In the genomic region with DNA sequence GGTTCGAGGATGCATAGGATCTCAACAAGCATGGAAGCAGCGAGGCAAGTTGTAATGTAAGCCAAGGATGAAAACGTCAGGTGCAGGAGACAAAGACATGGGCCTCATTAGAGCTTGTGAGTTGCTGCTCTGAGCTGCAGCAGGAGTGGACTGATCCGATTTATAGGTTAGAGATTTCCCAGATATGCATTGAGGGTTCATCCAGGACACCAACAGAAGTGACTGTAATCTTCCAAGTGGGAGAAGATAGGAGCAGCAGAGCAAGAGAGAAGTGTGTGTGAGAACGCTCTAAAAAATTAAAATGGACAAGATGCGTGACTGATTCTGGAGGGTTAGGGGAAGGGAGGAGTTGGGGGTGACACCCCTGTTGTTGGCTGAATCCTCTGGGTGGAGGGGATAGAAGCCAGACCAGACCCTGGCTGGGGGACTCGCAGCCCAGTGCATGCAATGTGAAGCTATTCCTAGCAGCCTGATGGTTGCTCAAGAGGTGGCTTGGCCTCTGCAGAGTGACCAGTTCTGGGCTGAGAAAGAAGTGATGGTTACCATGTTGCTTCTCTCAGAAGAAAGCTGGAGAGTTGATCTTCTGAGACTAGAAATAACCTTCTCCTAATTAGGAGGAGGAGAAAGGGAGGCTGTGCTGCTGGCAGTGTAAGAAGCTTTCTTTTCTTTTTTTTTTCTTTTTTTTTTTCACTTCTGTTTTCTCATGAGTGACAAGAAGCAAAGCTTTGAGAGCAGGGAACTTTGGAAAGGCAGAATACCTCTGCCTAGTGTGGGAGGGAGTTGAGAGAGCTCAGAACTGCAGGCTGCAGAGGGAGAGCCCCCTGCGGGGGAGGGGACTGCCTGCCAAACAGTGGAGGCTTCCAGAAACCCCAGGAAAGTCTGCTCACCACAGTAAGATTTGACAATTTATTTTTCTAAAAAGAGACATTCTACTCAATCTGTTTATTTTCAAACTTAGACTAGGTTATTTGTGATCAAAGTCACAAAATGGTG, we compare ENCODE assay signal across 9 cellular contexts.
DNase-seq lines count a peak whose midpoint lies in the region; ATAC-seq, FAIRE-seq and TF ChIP-seq lines count a peak whose summit lies in the region.
"Had no signal": no experiment of that assay in that cellular context is flagged by ENCODE, and none has a peak within 500 bp of the region (broad histone marks: within the 10 kb centered on the region; RNA-seq: fewer than 3 reads in every experiment).

No MANE protein-coding gene starts in this region.

- H3K4me3 ChIP-seq in K562, result no peak overlapping the region
- no peak overlapping the region for H3K4me3 ChIP-seq in Caco-2 (ENCODE audit: low read depth, low read length)

- CTCF ChIA-PET in K562 (lab: Yijun Ruan, JAX; ENCODE audit: low intra/inter-chr PET ratio), result no interaction called here
- CTCF ChIA-PET in Caco-2 (lab: Charles Lee), result interaction anchor here (0.7 kb wide), 1 partner anchor 218 kb away, joined by 3 read pairs; no protein-coding TSS in a partner anchor

- H3K4me1 Mint-ChIP-seq in activated T-cell treated with anti-CD3 and anti-CD28 coated beads, Interleukin-2, amount 50 U/mL, for 4 hours (ENCODE audit: low read depth), result peaks cover 29% of the 10 kb centered on the region
- H3K4me1 Mint-ChIP-seq in activated T-cell treated with anti-CD3 and anti-CD28 coated beads, Interleukin-2, amount 50 U/mL, for 24 hours (ENCODE audit: low read depth), result peaks cover 36% of the 10 kb centered on the region
- peaks cover 48% of the 10 kb centered on the region for H3K4me1 Mint-ChIP-seq in stimulated activated memory B cell treated with anti-CD40 and anti-IgM and Interleukin-4, amounts not matched to agents 10 μg/mL and 1 μg/mL and 100 μg/mL, for 72 hours
- H3K4me1 Mint-ChIP-seq in Caco-2 (ENCODE audit: low read depth, unreplicated experiment), result peaks cover 59% of the 10 kb centered on the region
- peaks cover 18 to 25% of the 10 kb centered on the region in 2 donors for H3K4me1 Mint-ChIP-seq in natural killer cell treated with Interleukin-12 subunit alpha and Interleukin-12 subunit beta and Interleukin-15 and Interleukin-18, amount 100 ng/mL, for 72 hours (ENCODE audit: low read depth in 2 of 2)

- no peak overlapping the region for H3K4me3 Mint-ChIP-seq in activated T-cell treated with anti-CD3 and anti-CD28 coated beads, Interleukin-2, amount 50 U/mL, for 4 hours
- H3K4me3 Mint-ChIP-seq in activated T-cell treated with anti-CD3 and anti-CD28 coated beads, Interleukin-2, amount 50 U/mL, for 24 hours, result no peak overlapping the region
- no peak overlapping the region for H3K4me3 Mint-ChIP-seq in stimulated activated memory B cell treated with anti-CD40 and anti-IgM and Interleukin-4, amounts not matched to agents 10 μg/mL and 1 μg/mL and 100 μg/mL, for 72 hours
- H3K4me3 Mint-ChIP-seq in Caco-2 (ENCODE audit: unreplicated experiment), result no peak overlapping the region
- no peak overlapping the region for H3K4me3 Mint-ChIP-seq in natural killer cell treated with Interleukin-12 subunit alpha and Interleukin-12 subunit beta and Interleukin-15 and Interleukin-18, amount 100 ng/mL, for 72 hours
- H3K4me3 Mint-ChIP-seq: B cell had no signal

- no peak for FAIRE-seq in K562 (lab: Jason Lieb, UNC)

- 23% methylated on average over 5 of the region's 8 CpGs for WGBS in K562 (ENCODE audit: insufficient coverage, low coverage, missing lambda C conversion rate)

- intact Hi-C loops in K562 (cut with micrococcal nuclease), result loop anchor here (5.0 kb wide), 1 partner anchor 95 kb away; no protein-coding TSS in a partner anchor
- intact Hi-C loops in Caco-2 (cut with micrococcal nuclease; ENCODE audit: unreplicated experiment), result loop anchor here (2.0 to 10.0 kb wide), 4 partner anchors 85 to 493 kb away; no protein-coding TSS in a partner anchor

- BruUV-seq in K562 (replicated peaks; lab: Mats Ljungman, UMichigan) (no TSS peak), Caco-2 (replicated peaks; lab: Mats Ljungman, UMichigan) (no TSS peak)

- no peak for TF ChIP-seq EP300 in K562 (IDR thresholded peaks at IDR 0.05; ENCODE audit: low read length)

- no peaks in the 10 kb centered on the region; a peak in 1 of 5 replicates for H3K4me1 ChIP-seq in K562 (replicated peaks in 1 of 2; ENCODE audit: control insufficient read depth in 2 of 2, insufficient read depth in 2 of 2, low read length in 2 of 2)
- H3K4me1 ChIP-seq in Caco-2, result peaks cover 34% of the 10 kb centered on the region

- H3K4me2 ChIP-seq in K562 (ENCODE audit: insufficient read depth, low read length), result no peak overlapping the region

- TF ChIP-seq CTCF in K562 (IDR thresholded peaks at IDR 0.05 in 2 of 3, conservative IDR thresholded peaks at IDR 0.05 in 1 of 3; ENCODE audit: insufficient read depth in 2 of 3, low read depth in 1 of 3, low read length in 3 of 3) (no peak), Caco-2 (IDR thresholded peaks at IDR 0.05; ENCODE audit: insufficient read depth in 1 of 2, low read depth in 1 of 2, low read length in 1 of 2, severe bottlenecking in 1 of 2, unreplicated experiment in 1 of 2) (no peak)

- DNase-seq in activated T-cell treated with anti-CD3 and anti-CD28 coated beads, Interleukin-2, amount 50 U/mL, for 4 hours, result no peak
- no peak for DNase-seq in activated T-cell treated with anti-CD3 and anti-CD28 coated beads, Interleukin-2, amount 50 U/mL, for 24 hours
- DNase-seq in K562 (ENCODE audit: extremely low read depth in 1 of 4, low spot score in 3 of 4) (peak in 1 of 4 experiments; percentile 10), Caco-2 (no peak), HUDEP-2 (lab: John Stamatoyannopoulos, UW; ENCODE audit: unreplicated experiment in 76 of 76) (no peak)
- no peak for DNase-seq in natural killer cell treated with Interleukin-12 subunit alpha and Interleukin-12 subunit beta and Interleukin-15 and Interleukin-18, amount 100 ng/mL, for 72 hours (ENCODE audit: low spot score)

- in situ Hi-C loops in K562 (cut with MboI), result no loop called here

- no peak for TF ChIP-seq RAD21 in K562 (CRISPR knock-in tag; conservative IDR thresholded peaks at IDR 0.05 in 1 of 2, IDR thresholded peaks at IDR 0.05 in 1 of 2)

- H2AFZ ChIP-seq in K562 (ENCODE audit: low read depth, low read length), result no peak overlapping the region

- H3K27me3 ChIP-seq in K562 (ENCODE audit: control insufficient read depth in 2 of 2, insufficient read depth in 2 of 2, low read length in 2 of 2), result no peaks in the 10 kb centered on the region
- no peaks in the 10 kb centered on the region for H3K27me3 ChIP-seq in Caco-2 (replicated peaks; ENCODE audit: control insufficient read depth, insufficient read depth, low read length)

- POLR2A ChIA-PET in K562 (lab: Yijun Ruan, JAX), result interaction anchor here (0.7 kb wide), 1 partner anchor 12 kb away, joined by 5 read pairs; no protein-coding TSS in a partner anchor
- POLR2A ChIA-PET in Caco-2 (lab: Charles Lee), result interaction anchor here (0.6 kb wide), 1 partner anchor 410 kb away, joined by 3 read pairs; no protein-coding TSS in a partner anchor

- H3K27me3 Mint-ChIP-seq in activated T-cell treated with anti-CD3 and anti-CD28 coated beads, Interleukin-2, amount 50 U/mL, for 4 hours (ENCODE audit: low read depth), result no peaks in the 10 kb centered on the region
- H3K27me3 Mint-ChIP-seq in activated T-cell treated with anti-CD3 and anti-CD28 coated beads, Interleukin-2, amount 50 U/mL, for 24 hours, result no peaks in the 10 kb centered on the region
- no peaks in the 10 kb centered on the region for H3K27me3 Mint-ChIP-seq in stimulated activated memory B cell treated with anti-CD40 and anti-IgM and Interleukin-4, amounts not matched to agents 10 μg/mL and 1 μg/mL and 100 μg/mL, for 72 hours
- H3K27me3 Mint-ChIP-seq in Caco-2 (ENCODE audit: insufficient read depth, unreplicated experiment), result no peaks in the 10 kb centered on the region
- H3K27me3 Mint-ChIP-seq in natural killer cell treated with Interleukin-12 subunit alpha and Interleukin-12 subunit beta and Interleukin-15 and Interleukin-18, amount 100 ng/mL, for 72 hours, result no peaks in the 10 kb centered on the region
- H3K27me3 Mint-ChIP-seq: B cell had no signal

- H3K9me1 ChIP-seq in K562 (ENCODE audit: control insufficient read depth, insufficient read depth, low read length), result no peaks in the 10 kb centered on the region

- H3K36me3 ChIP-seq in K562 (ENCODE audit: control insufficient read depth, insufficient read depth, low read length) (no peaks in the 10 kb centered on the region), Caco-2 (ENCODE audit: control insufficient read depth, insufficient read depth, low read length) (no peaks in the 10 kb centered on the region)

- no peaks in the 10 kb centered on the region for H4K20me1 ChIP-seq in K562 (replicated peaks; ENCODE audit: control insufficient read depth, insufficient read depth, low read length)

- no peaks in the 10 kb centered on the region for H3K79me2 ChIP-seq in K562 (ENCODE audit: control insufficient read depth, insufficient read depth, low read length)

- H3K36me3 Mint-ChIP-seq in activated T-cell treated with anti-CD3 and anti-CD28 coated beads, Interleukin-2, amount 50 U/mL, for 4 hours (ENCODE audit: insufficient read depth), result peaks cover 3% of the 10 kb centered on the region
- H3K36me3 Mint-ChIP-seq in activated T-cell treated with anti-CD3 and anti-CD28 coated beads, Interleukin-2, amount 50 U/mL, for 24 hours (ENCODE audit: low read depth), result peaks cover 8% of the 10 kb centered on the region
- peaks cover 7% of the 10 kb centered on the region for H3K36me3 Mint-ChIP-seq in stimulated activated memory B cell treated with anti-CD40 and anti-IgM and Interleukin-4, amounts not matched to agents 10 μg/mL and 1 μg/mL and 100 μg/mL, for 72 hours
- H3K36me3 Mint-ChIP-seq in Caco-2 (ENCODE audit: insufficient read depth, unreplicated experiment), result peaks cover 6% of the 10 kb centered on the region
- no peaks in the 10 kb centered on the region for H3K36me3 Mint-ChIP-seq in natural killer cell treated with Interleukin-12 subunit alpha and Interleukin-12 subunit beta and Interleukin-15 and Interleukin-18, amount 100 ng/mL, for 72 hours

- H3K9ac ChIP-seq in K562 (ENCODE audit: insufficient read depth in 1 of 2, low read depth in 2 of 2, low read length in 2 of 2), result no peak overlapping the region

- ATAC-seq in activated T-cell treated with anti-CD3 and anti-CD28 coated beads, Interleukin-2, amount 50 U/mL, for 4 hours, result peak; percentile 43 to 76
- peak; percentile 42 for ATAC-seq in HG02938 (IDR thresholded peaks at IDR 0.05; ENCODE audit: unreplicated experiment)
- ATAC-seq in K562, result peak; percentile 49; the same call in 1 of the 3 replicates
- ATAC-seq in stimulated activated memory B cell treated with anti-CD40 and anti-IgM and Interleukin-4, amounts not matched to agents 10 μg/mL and 1 μg/mL and 100 μg/mL, for 72 hours, result peak; percentile 88
- no peak for ATAC-seq in natural killer cell treated with Interleukin-12 subunit alpha and Interleukin-12 subunit beta and Interleukin-15 and Interleukin-18, amount 100 ng/mL, for 72 hours

- no peak for TF ChIP-seq POLR2A in K562 (conservative IDR thresholded peaks at IDR 0.05)

- H3K9me3 ChIP-seq in K562 (replicated peaks; ENCODE audit: control insufficient read depth, insufficient read depth, low read depth, low read length), result no peaks in the 10 kb centered on the region
- H3K9me3 ChIP-seq in Caco-2, result no peaks in the 10 kb centered on the region

- no peak overlapping the region for H3K27ac ChIP-seq in K562 (ENCODE audit: extremely low read depth, low read depth, low read length)

- H3K9me3 Mint-ChIP-seq in activated T-cell treated with anti-CD3 and anti-CD28 coated beads, Interleukin-2, amount 50 U/mL, for 4 hours, result no peaks in the 10 kb centered on the region
- no peaks in the 10 kb centered on the region for H3K9me3 Mint-ChIP-seq in activated T-cell treated with anti-CD3 and anti-CD28 coated beads, Interleukin-2, amount 50 U/mL, for 24 hours
- H3K9me3 Mint-ChIP-seq in stimulated activated memory B cell treated with anti-CD40 and anti-IgM and Interleukin-4, amounts not matched to agents 10 μg/mL and 1 μg/mL and 100 μg/mL, for 72 hours, result no peaks in the 10 kb centered on the region
- no peaks in the 10 kb centered on the region for H3K9me3 Mint-ChIP-seq in Caco-2 (ENCODE audit: unreplicated experiment)
- H3K9me3 Mint-ChIP-seq in natural killer cell treated with Interleukin-12 subunit alpha and Interleukin-12 subunit beta and Interleukin-15 and Interleukin-18, amount 100 ng/mL, for 72 hours, result no peaks in the 10 kb centered on the region

- no peak overlapping the region for H3K27ac Mint-ChIP-seq in activated T-cell treated with anti-CD3 and anti-CD28 coated beads, Interleukin-2, amount 50 U/mL, for 24 hours
- H3K27ac Mint-ChIP-seq in stimulated activated memory B cell treated with anti-CD40 and anti-IgM and Interleukin-4, amounts not matched to agents 10 μg/mL and 1 μg/mL and 100 μg/mL, for 72 hours, result no peak overlapping the region
- no peak overlapping the region for H3K27ac Mint-ChIP-seq in Caco-2 (ENCODE audit: unreplicated experiment)
- H3K27ac Mint-ChIP-seq in natural killer cell treated with Interleukin-12 subunit alpha and Interleukin-12 subunit beta and Interleukin-15 and Interleukin-18, amount 100 ng/mL, for 72 hours, result no peak overlapping the region
- H3K27ac Mint-ChIP-seq: B cell had no signal

Comparison
In these comparisons a context has a peak if more than half of its experiments do, and no peak if none do; other contexts are left out.
1. ATAC-seq: peak in activated T-cell treated with anti-CD3 and anti-CD28 coated beads, Interleukin-2, amount 50 U/mL, for 4 hours (2 of 2), HG02938 (single experiment), K562 (single experiment) and stimulated activated memory B cell treated with anti-CD40 and anti-IgM and Interleukin-4, amounts not matched to agents 10 μg/mL and 1 μg/mL and 100 μg/mL, for 72 hours (single experiment); none in natural killer cell treated with Interleukin-12 subunit alpha and Interleukin-12 subunit beta and Interleukin-15 and Interleukin-18, amount 100 ng/mL, for 72 hours (0 of 2).